8 cellular contexts compared by ENCODE assay signal in the genomic region with DNA sequence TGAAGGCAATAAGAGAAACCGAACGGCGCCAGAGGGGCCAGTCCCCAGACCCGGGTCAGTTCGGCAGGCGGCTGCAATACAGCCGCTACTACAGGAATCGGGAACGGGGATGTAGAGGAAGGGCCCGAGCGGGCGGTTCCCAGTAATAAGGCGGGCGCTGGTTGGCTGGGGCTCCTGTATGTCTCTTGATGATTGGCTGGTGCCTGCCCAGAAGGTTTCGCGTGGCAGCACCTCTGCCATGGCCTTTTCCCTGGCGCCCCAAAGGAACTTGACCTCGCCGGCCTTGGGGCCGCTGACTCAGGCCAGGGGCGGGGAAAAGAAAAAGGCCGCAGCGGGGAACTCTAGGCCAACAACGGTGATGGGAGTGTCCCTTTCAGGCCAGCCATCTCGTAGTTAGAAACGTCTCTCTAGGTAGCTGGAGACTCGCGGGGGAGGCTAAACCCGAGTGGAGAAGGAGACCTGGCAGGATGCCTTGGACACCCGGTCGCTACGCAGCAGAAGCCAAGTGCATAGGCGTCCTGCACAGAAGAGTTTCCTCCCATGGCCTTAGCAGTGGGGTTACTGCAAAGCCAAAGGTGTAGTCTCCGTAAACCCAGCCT. TPM values are rescaled to one million over a fixed set of nuclear protein-coding genes. Genes with fewer than 3 reads are reported as not detected.
A peak's percentile ranks its signal among the peaks of the same experiment; 100 is the strongest.
DNase-seq lines count a peak whose midpoint lies in the region; ATAC-seq and TF ChIP-seq lines count a peak whose summit lies in the region.

A gene with protein sequence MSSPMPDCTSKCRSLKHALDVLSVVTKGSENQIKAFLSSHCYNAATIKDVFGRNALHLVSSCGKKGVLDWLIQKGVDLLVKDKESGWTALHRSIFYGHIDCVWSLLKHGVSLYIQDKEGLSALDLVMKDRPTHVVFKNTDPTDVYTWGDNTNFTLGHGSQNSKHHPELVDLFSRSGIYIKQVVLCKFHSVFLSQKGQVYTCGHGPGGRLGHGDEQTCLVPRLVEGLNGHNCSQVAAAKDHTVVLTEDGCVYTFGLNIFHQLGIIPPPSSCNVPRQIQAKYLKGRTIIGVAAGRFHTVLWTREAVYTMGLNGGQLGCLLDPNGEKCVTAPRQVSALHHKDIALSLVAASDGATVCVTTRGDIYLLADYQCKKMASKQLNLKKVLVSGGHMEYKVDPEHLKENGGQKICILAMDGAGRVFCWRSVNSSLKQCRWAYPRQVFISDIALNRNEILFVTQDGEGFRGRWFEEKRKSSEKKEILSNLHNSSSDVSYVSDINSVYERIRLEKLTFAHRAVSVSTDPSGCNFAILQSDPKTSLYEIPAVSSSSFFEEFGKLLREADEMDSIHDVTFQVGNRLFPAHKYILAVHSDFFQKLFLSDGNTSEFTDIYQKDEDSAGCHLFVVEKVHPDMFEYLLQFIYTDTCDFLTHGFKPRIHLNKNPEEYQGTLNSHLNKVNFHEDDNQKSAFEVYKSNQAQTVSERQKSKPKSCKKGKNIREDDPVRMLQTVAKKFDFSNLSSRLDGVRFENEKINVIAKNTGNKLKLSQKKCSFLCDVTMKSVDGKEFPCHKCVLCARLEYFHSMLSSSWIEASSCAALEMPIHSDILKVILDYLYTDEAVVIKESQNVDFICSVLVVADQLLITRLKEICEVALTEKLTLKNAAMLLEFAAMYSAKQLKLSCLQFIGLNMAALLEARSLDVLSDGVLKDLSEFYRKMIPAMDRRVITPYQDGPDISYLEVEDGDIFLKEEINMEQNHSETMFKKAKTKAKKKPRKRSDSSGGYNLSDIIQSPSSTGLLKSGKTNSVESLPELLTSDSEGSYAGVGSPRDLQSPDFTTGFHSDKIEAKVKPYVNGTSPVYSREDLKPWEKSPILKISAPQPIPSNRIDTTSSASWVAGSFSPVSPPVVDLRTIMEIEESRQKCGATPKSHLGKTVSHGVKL (N-terminal part only) (minus strand): TSS at position 111 of the 599 bp plus-strand sequence. CDS start 7,258 bp downstream, outside the sequence.

- peaks cover 32 to 41% (median 33%) of the 10 kb centered on the region in 3 donors for H3K4me1 Mint-ChIP-seq in IgD-negative memory B cell

- H3K9me3 Mint-ChIP-seq in IgD-negative memory B cell: no peaks in the 10 kb centered on the region

- peak within 1 kb of the TSS; percentile 88 to 96 for H3K27ac ChIP-seq in mucosa of rectum (ENCODE audit: low read depth in 2 of 2, low read length in 2 of 2)

- H3K9me3 ChIP-seq in mucosa of rectum (ENCODE audit: control insufficient read depth in 2 of 2, low read length in 2 of 2): no peaks in the 10 kb centered on the region

- H3K9ac ChIP-seq in mucosa of rectum (ENCODE audit: low read depth in 1 of 2, low read length in 2 of 2): peak within 1 kb of the TSS; percentile 88

- peak within 1 kb of the TSS; percentile 89 to 99 (median 97) for H3K27ac Mint-ChIP-seq in IgD-negative memory B cell

- H3K4me3 ChIP-seq in epithelial cell of proximal tubule (ENCODE audit: low read depth, low read length) (peak within 1 kb of the TSS; percentile 83), mucosa of rectum (ENCODE audit: low read length in 2 of 2) (peak within 1 kb of the TSS; percentile 93 to 97)

- no peaks in the 10 kb centered on the region for H3K27me3 ChIP-seq in mucosa of rectum (ENCODE audit: control insufficient read depth in 2 of 2, insufficient read depth in 2 of 2, low read length in 2 of 2)

- DNase-seq in DMS 273 treated with DMSO at 0.1 percent for 48 hours (lab: John Stamatoyannopoulos, UW): peak; percentile 83
- peak; percentile 98 for DNase-seq in OCI-M2 (lab: John Stamatoyannopoulos, UW; ENCODE audit: unreplicated experiment)
- DNase-seq in activated T-cell treated with anti-CD3 and anti-CD28 coated beads for 4 hours: peak; percentile 90
- DNase-seq in epithelial cell of proximal tubule (ENCODE audit: low read depth): peak; percentile 74
- peak; percentile 89 to 90 for DNase-seq in stimulated activated CD8-positive, alpha-beta memory T cell treated with anti-CD3 and anti-CD28 coated beads, Interleukin-7, amount 100 ng/mL, for 1 hour (ENCODE audit: low read depth in 2 of 2)

- peaks cover 3 to 17% of the 10 kb centered on the region in 2 donors for H3K4me1 ChIP-seq in mucosa of rectum (ENCODE audit: control insufficient read depth in 2 of 2, insufficient read depth in 2 of 2, low read length in 2 of 2)

- TF ChIP-seq CTCF in epithelial cell of proximal tubule (conservative IDR thresholded peaks at IDR 0.05; ENCODE audit: low read depth, low read length): no peak

- H3K36me3 ChIP-seq in mucosa of rectum (ENCODE audit: control insufficient read depth in 2 of 2, insufficient read depth in 2 of 2, low read length in 2 of 2): no peaks in the 10 kb centered on the region

- ATAC-seq in GM21529 (IDR thresholded peaks at IDR 0.05; ENCODE audit: unreplicated experiment): peak; percentile 89

- no peaks in the 10 kb centered on the region for H3K27me3 Mint-ChIP-seq in IgD-negative memory B cell

- peak within 1 kb of the TSS; percentile 97 to 100 (median 98) for H3K4me3 Mint-ChIP-seq in IgD-negative memory B cell

- no peaks in the 10 kb centered on the region for H3K36me3 Mint-ChIP-seq in IgD-negative memory B cell

RNA-seq across cellular contexts. Expression of the gene that starts here (rescaled TPM):
- 13.1 TPM for polyA plus RNA-seq in IgD-negative memory B cell
- total RNA-seq in epithelial cell of proximal tubule: 24.7 and 28.4 TPM in 2 replicates

Comparison
In these comparisons a context has a peak if more than half of its experiments do, and no peak if none do; other contexts are left out.
1. Peak in every context shown above with its lines: DNase-seq, ATAC-seq, H3K4me3 ChIP-seq and H3K27ac ChIP-seq.